2 cellular contexts compared by ENCODE assay signal in genomic region chr17:76537288-76537577, GRCh38.
TF ChIP-seq lines count a peak whose summit lies in the region.

No MANE protein-coding gene starts in this region.

TF ChIP-seq in SK-N-SH, 30 proteins besides CTCF, POLR2A, EP300 and RAD21:
- TF ChIP-seq MXI1 (IDR thresholded peaks at IDR 0.05; ENCODE audit: low read depth, low read length) (peak; percentile 25), REST (IDR thresholded peaks at IDR 0.05; ENCODE audit: low read depth, low read length) (peak; percentile 76; the same call in 1 of the 2 replicates), GATA2 (CRISPR knock-in tag; IDR thresholded peaks at IDR 0.05) (no peak), TCF12 (IDR thresholded peaks at IDR 0.05) (no peak), GABPA (IDR thresholded peaks at IDR 0.05; ENCODE audit: low read depth) (no peak), EZH2phosphoT487 (IDR thresholded peaks at IDR 0.05; ENCODE audit: borderline replicate concordance, low read depth) (0 out of 2 replicates have a peak, but pooled peaks have one; percentile 2)

TF ChIP-seq in SK-N-SH treated with all-trans-retinoic acid at 6 μM for 48 hours, 23 proteins besides CTCF, POLR2A, EP300 and RAD21:
- no peak for TF ChIP-seq CSDC2 (CRISPR knock-in tag; IDR thresholded peaks at IDR 0.05)
- TF ChIP-seq, protein P1, sequence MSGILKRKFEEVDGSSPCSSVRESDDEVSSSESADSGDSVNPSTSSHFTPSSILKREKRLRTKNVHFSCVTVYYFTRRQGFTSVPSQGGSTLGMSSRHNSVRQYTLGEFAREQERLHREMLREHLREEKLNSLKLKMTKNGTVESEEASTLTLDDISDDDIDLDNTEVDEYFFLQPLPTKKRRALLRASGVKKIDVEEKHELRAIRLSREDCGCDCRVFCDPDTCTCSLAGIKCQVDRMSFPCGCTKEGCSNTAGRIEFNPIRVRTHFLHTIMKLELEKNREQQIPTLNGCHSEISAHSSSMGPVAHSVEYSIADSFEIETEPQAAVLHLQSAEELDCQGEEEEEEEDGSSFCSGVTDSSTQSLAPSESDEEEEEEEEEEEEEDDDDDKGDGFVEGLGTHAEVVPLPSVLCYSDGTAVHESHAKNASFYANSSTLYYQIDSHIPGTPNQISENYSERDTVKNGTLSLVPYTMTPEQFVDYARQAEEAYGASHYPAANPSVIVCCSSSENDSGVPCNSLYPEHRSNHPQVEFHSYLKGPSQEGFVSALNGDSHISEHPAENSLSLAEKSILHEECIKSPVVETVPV (CRISPR knock-in tag; IDR thresholded peaks at IDR 0.05): no peak
- TF ChIP-seq PATZ1 (CRISPR knock-in tag; IDR thresholded peaks at IDR 0.05; ENCODE audit: borderline replicate concordance): no peak
- TF ChIP-seq SNAI2 (CRISPR knock-in tag; IDR thresholded peaks at IDR 0.05): no peak
- no peak for TF ChIP-seq ZNF8 (CRISPR knock-in tag; IDR thresholded peaks at IDR 0.05)
- TF ChIP-seq ESRRG (CRISPR knock-in tag; IDR thresholded peaks at IDR 0.05): no peak
- no peak for TF ChIP-seq RARB (CRISPR knock-in tag; IDR thresholded peaks at IDR 0.05)
- TF ChIP-seq BACH2 (CRISPR knock-in tag; IDR thresholded peaks at IDR 0.05; ENCODE audit: borderline replicate concordance): no peak
- no peak for TF ChIP-seq POU6F1 (CRISPR knock-in tag; IDR thresholded peaks at IDR 0.05; ENCODE audit: borderline replicate concordance, low read depth)
- TF ChIP-seq ZNF565 (CRISPR knock-in tag; conservative IDR thresholded peaks at IDR 0.05; ENCODE audit: low read depth): no peak
